Comparison of ENCODE assay signal across 8 cellular contexts in genomic region chr17:44708401-44709263, GRCh38. TPM values are rescaled to one million over a fixed set of nuclear protein-coding genes. Genes with fewer than 3 reads are reported as not detected.
DNase-seq lines count a peak whose midpoint lies in the region; ATAC-seq and TF ChIP-seq lines count a peak whose summit lies in the region.

Gene DBF4B (plus strand): TSS chr17:44708665. CDS start chr17:44708821, 156 bp downstream.

- WGBS in upper lobe of left lung, 2 donors, result 0% methylated on average over 52 of the region's 52 CpGs

- peak within 1 kb of the TSS; percentile 54 to 91 (median 83) for H3K27ac ChIP-seq in BLaER1 treated with 17β-estradiol and CSF1 and Interleukin-3, amounts not matched to agents 10 nM and 100 nM
- peak within 1 kb of the TSS; percentile 39 to 81 (median 61) for H3K27ac ChIP-seq in upper lobe of left lung

- H3K27me3 ChIP-seq in BLaER1 treated with 17β-estradiol and CSF1 and Interleukin-3, amounts not matched to agents 10 nM and 100 nM, result no peaks in the 10 kb centered on the region
- no peaks in the 10 kb centered on the region for H3K27me3 ChIP-seq in upper lobe of left lung

- H3K4me3 Mint-ChIP-seq in progenitor cell of endocrine pancreas (ENCODE audit: low read depth), result no peak within 1 kb of the TSS

- H3K4me2 ChIP-seq in BLaER1 treated with 17β-estradiol and CSF1 and Interleukin-3, amounts not matched to agents 10 nM and 100 nM, result peak within 1 kb of the TSS; percentile 85 to 98 (median 95)

- TF ChIP-seq EP300 in upper lobe of left lung (IDR thresholded peaks at IDR 0.05), result no peak

- peaks cover 0 to 31% (median 16%) of the 10 kb centered on the region in 11 experiments; a peak in 18 of 22 replicates for H3K36me3 ChIP-seq in BLaER1 treated with 17β-estradiol and CSF1 and Interleukin-3, amounts not matched to agents 10 nM and 100 nM
- no peaks in the 10 kb centered on the region for H3K36me3 ChIP-seq in upper lobe of left lung

- DNase-seq in NCI-H1694 (lab: John Stamatoyannopoulos, UW) (peak; percentile 84), amniotic stem cell (lab: John Stamatoyannopoulos, UW) (peak; percentile 75), left ventricle myocardium superior (peak; percentile 72), progenitor cell of endocrine pancreas (ENCODE audit: low spot score, unreplicated experiment) (peak; percentile 63), upper lobe of left lung (peak in 1 of 2 donors; percentile 70)

- TF ChIP-seq POLR2A in upper lobe of left lung (IDR thresholded peaks at IDR 0.05), result peak in 2 of 4 donors; percentile 6 to 43

- peak within 1 kb of the TSS; percentile 79 to 96 (median 86) for H3K4me3 ChIP-seq in BLaER1 treated with 17β-estradiol and CSF1 and Interleukin-3, amounts not matched to agents 10 nM and 100 nM
- H3K4me3 ChIP-seq in upper lobe of left lung, result peak within 1 kb of the TSS; percentile 75 to 95 (median 80)

- peaks cover 2% of the 10 kb centered on the region for H3K27me3 Mint-ChIP-seq in progenitor cell of endocrine pancreas

- no peak for TF ChIP-seq CTCF in progenitor cell of endocrine pancreas (IDR thresholded peaks at IDR 0.05; ENCODE audit: unreplicated experiment)
- TF ChIP-seq CTCF in upper lobe of left lung (IDR thresholded peaks at IDR 0.05), result peak in 2 of 6 experiments; percentile 14 to 23

- peak within 1 kb of the TSS; percentile 81 to 92 (median 87) for H3K9ac ChIP-seq in BLaER1 treated with 17β-estradiol and CSF1 and Interleukin-3, amounts not matched to agents 10 nM and 100 nM

- peaks cover 4% of the 10 kb centered on the region for H3K4me1 Mint-ChIP-seq in progenitor cell of endocrine pancreas (ENCODE audit: low read depth)

- ATAC-seq in GM21529 (IDR thresholded peaks at IDR 0.05; ENCODE audit: unreplicated experiment) (peak; percentile 61), left ventricle myocardium superior (peak; percentile 88), upper lobe of left lung (ENCODE audit: low FRiP score in 2 of 2) (peak; percentile 91 to 96)

- H4K20me1 ChIP-seq in BLaER1 treated with 17β-estradiol and CSF1 and Interleukin-3, amounts not matched to agents 10 nM and 100 nM, result no peaks in the 10 kb centered on the region; a peak in 2 of 22 replicates

- no peaks in the 10 kb centered on the region for H3K9me3 ChIP-seq in BLaER1 treated with 17β-estradiol and CSF1 and Interleukin-3, amounts not matched to agents 10 nM and 100 nM (replicated peaks in 1 of 11)
- no peaks in the 10 kb centered on the region for H3K9me3 ChIP-seq in upper lobe of left lung

- peaks cover 20 to 27% (median 25%) of the 10 kb centered on the region in 10 experiments for H3K4me1 ChIP-seq in BLaER1 treated with 17β-estradiol and CSF1 and Interleukin-3, amounts not matched to agents 10 nM and 100 nM
- peaks cover 12 to 21% (median 17%) of the 10 kb centered on the region in 4 donors for H3K4me1 ChIP-seq in upper lobe of left lung

- H3K9me3 Mint-ChIP-seq in progenitor cell of endocrine pancreas (ENCODE audit: low read depth), result no peaks in the 10 kb centered on the region

- H3K27ac Mint-ChIP-seq in progenitor cell of endocrine pancreas, result no peak within 1 kb of the TSS

- H3K36me3 Mint-ChIP-seq in progenitor cell of endocrine pancreas (ENCODE audit: insufficient read depth), result no peaks in the 10 kb centered on the region

- intact Hi-C loops in T-helper 1 cell treated with Interleukin-12 subunit alpha and Interleukin-12 subunit beta and Interleukin-4 antibody, amounts not matched to agents 30 ng/mL and 1 ng/mL, for 36 hours (cut with micrococcal nuclease), result loop anchor here (1.0 to 5.0 kb wide), 6 partner anchors 19 to 353 kb away; partner anchors contain the start of genes CCDC43, EFTUD2, FZD2 and GPATCH8
- intact Hi-C loops in left ventricle myocardium superior (cut with micrococcal nuclease), result no loop called here

RNA-seq across cellular contexts. Expression of gene DBF4B, which starts in this region (rescaled TPM):
- total RNA-seq in T-helper 1 cell treated with Interleukin-12 subunit alpha and Interleukin-12 subunit beta and Interleukin-4 antibody, amounts not matched to agents 30 ng/mL and 1 ng/mL, for 36 hours, result 20.0 and 20.5 TPM in 2 replicates
- total RNA-seq in left ventricle myocardium superior (4.9 TPM), progenitor cell of endocrine pancreas (22.6 and 27.2 TPM in 2 replicates), upper lobe of left lung (1 to 10 TPM; 2.0 to 8.4 (median 4.5) TPM)
